ENCODE assay signal across 8 cellular contexts in the genomic region with DNA sequence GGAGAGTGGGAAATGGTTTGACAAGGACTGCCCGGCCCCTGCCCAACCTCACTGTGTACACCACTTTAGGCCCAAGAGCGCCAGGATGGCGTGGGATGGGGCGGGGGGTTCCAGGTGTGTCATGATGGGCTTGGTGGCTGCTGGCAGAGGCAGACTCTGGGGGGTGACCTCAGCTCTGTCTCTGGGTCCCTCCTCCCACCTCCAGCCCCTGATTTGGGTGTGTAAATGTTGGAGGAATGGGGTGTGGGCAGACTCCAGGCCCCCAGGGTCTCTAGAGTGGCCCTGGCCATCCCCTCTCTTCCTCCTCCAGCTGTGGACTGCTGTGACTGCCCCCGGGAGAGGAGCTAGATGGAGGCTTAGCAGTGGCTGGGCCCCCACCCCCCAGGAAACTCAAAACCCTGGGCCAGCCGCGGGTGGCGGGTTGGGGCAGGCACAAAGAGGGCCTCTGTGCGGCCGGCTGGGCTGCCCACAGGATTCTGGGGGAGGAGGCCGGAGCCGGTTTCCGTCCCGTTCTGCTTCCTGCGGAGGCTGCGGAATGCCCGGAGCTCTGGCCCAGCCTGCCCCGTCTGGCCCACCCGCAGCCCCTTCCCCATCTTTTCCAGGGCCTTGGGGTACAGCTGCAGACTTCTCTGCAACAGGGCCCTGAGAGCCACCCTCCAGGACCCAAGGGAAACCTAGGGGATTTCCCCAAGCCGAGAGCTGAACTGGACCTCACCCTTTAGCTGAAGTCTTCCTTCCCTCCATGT. TPM values are rescaled to one million over a fixed set of nuclear protein-coding genes. Genes with fewer than 3 reads are reported as not detected.
DNase-seq lines count a peak whose midpoint lies in the region; ATAC-seq and TF ChIP-seq lines count a peak whose summit lies in the region.

No MANE protein-coding gene starts in this region.

- H3K4me1 ChIP-seq in adipocyte (ENCODE audit: control insufficient read depth, insufficient read depth, low read length), result peaks cover 62% of the 10 kb centered on the region
- H3K4me1 ChIP-seq in suprapubic skin, result peaks cover 62% of the 10 kb centered on the region
- H3K4me1 ChIP-seq in ovary (ENCODE audit: insufficient read depth), result peaks cover 18% of the 10 kb centered on the region

- TF ChIP-seq POLR2A in suprapubic skin (IDR thresholded peaks at IDR 0.05) (no peak), ovary (IDR thresholded peaks at IDR 0.05) (no peak)

- H3K27me3 ChIP-seq in H7 (ENCODE audit: control insufficient read depth, insufficient read depth, low read length) (no peaks in the 10 kb centered on the region), adipocyte (replicated peaks; ENCODE audit: control insufficient read depth, insufficient read depth, low read length) (no peaks in the 10 kb centered on the region), suprapubic skin (no peaks in the 10 kb centered on the region), MG63 (no peaks in the 10 kb centered on the region), ovary (no peaks in the 10 kb centered on the region)

- WGBS in suprapubic skin, result 60% methylated on average over 17 of the region's 20 CpGs
- 45 to 70% (median 68%) methylated on average over 20 of the region's 20 CpGs for WGBS in ovary, 3 donors

- no peak for ATAC-seq in GM18511 (IDR thresholded peaks at IDR 0.05; ENCODE audit: unreplicated experiment)

- H3K27ac ChIP-seq in suprapubic skin, result peak overlapping the region; percentile 14
- no peak overlapping the region for H3K27ac ChIP-seq in ovary

- TF ChIP-seq EP300 in suprapubic skin (IDR thresholded peaks at IDR 0.05), result no peak
- no peak for TF ChIP-seq EP300 in ovary (IDR thresholded peaks at IDR 0.05)

- intact Hi-C loops in ovary (cut with DNase I), result no loop called here

- no peak for TF ChIP-seq CTCF in suprapubic skin (IDR thresholded peaks at IDR 0.05)
- no peak for TF ChIP-seq CTCF in ovary (IDR thresholded peaks at IDR 0.05)

- H3K4me3 ChIP-seq in H7 (ENCODE audit: insufficient read depth, low read depth, low read length) (no peak overlapping the region), adipocyte (ENCODE audit: low read length) (peak overlapping the region; percentile 17), suprapubic skin (peak overlapping the region; percentile 9), MG63 (no peak overlapping the region), ovary (no peak overlapping the region)

- no peaks in the 10 kb centered on the region for H3K9me3 ChIP-seq in adipocyte (ENCODE audit: control insufficient read depth, low read length)
- no peaks in the 10 kb centered on the region for H3K9me3 ChIP-seq in suprapubic skin
- no peaks in the 10 kb centered on the region for H3K9me3 ChIP-seq in MG63
- no peaks in the 10 kb centered on the region for H3K9me3 ChIP-seq in ovary

- H3K36me3 ChIP-seq in H7 (replicated peaks; ENCODE audit: control insufficient read depth, insufficient read depth, low read length) (no peaks in the 10 kb centered on the region), adipocyte (ENCODE audit: control insufficient read depth, insufficient read depth, low read length, severe bottlenecking) (no peaks in the 10 kb centered on the region), suprapubic skin (no peaks in the 10 kb centered on the region), MG63 (peaks cover 70% of the 10 kb centered on the region), ovary (no peaks in the 10 kb centered on the region)

- peak overlapping the region; percentile 70 for H3K9ac ChIP-seq in adipocyte (ENCODE audit: low read length)

- peak; percentile 88 for DNase-seq in H7
- DNase-seq in adipocyte (ENCODE audit: low read depth), result peak; percentile 64
- peak; percentile 82 for DNase-seq in left kidney (ENCODE audit: low read depth, low spot score)
- DNase-seq in suprapubic skin (ENCODE audit: low spot score in 2 of 2), result no peak
- DNase-seq in MG63, result no peak
- DNase-seq in ovary, result no peak
- no peak for DNase-seq in Kasumi-1 (lab: John Stamatoyannopoulos, UW)

RNA-seq across cellular contexts. Expression of a gene that starts 23.1 kb away (rescaled TPM):
- total RNA-seq in H7 (2014; rRNA removed; shearing (Covaris generic)), result 150 and 154 TPM in 2 replicates
- 10 to 100 TPM; 21.8 to 40.6 (median 30.1) TPM for total RNA-seq in suprapubic skin
- 133 and 193 TPM in 2 replicates for total RNA-seq in MG63 (2014; rRNA removed; shearing (Covaris generic); ENCODE audit: low replicate concordance)
- total RNA-seq in ovary, result 10 to 100 TPM in 2 of 7 donors, 1 to 10 TPM in 5; 4.4 to 35.7 (median 8.7) TPM
- 10 to 100 TPM in 1 of 2 donors, 1 to 10 TPM in 1; 7.0 to 28.2 TPM for polyA plus RNA-seq in ovary

Comparison
In these comparisons a context has a peak if more than half of its experiments do, and no peak if none do; other contexts are left out.
1. DNase-seq: peak in H7 (single experiment), adipocyte (single experiment) and left kidney (single experiment); none in suprapubic skin (0 of 2), MG63 (single experiment), ovary (0 of 5) and Kasumi-1 (0 of 2).
2. H3K4me3 ChIP-seq: peak in adipocyte (single experiment) and suprapubic skin (single experiment); none in H7 (single experiment), MG63 (single experiment) and ovary (single experiment).